1 cellular context compared by ENCODE assay signal in genomic region chr2:215452725-215453124, GRCh38.
TF ChIP-seq lines count a peak whose summit lies in the region.

No MANE protein-coding gene starts in this region.

TF ChIP-seq in GM12878, 131 proteins besides CTCF, POLR2A, EP300 and RAD21 (continued from another document):
- TF ChIP-seq ZNF687 (IDR thresholded peaks at IDR 0.05) (no peak), BCL3 (IDR thresholded peaks at IDR 0.05; ENCODE audit: borderline replicate concordance, insufficient read depth, low read depth, low read length, poor library complexity, severe bottlenecking) (no peak), FOS (IDR thresholded peaks at IDR 0.05; ENCODE audit: borderline replicate concordance, extremely low read depth, insufficient read length) (no peak), SREBF1 (IDR thresholded peaks at IDR 0.05; ENCODE audit: low read length) (no peak), SPI1 (IDR thresholded peaks at IDR 0.05; ENCODE audit: borderline replicate concordance, insufficient read depth, low read depth, low read length) (no peak), MEF2A (IDR thresholded peaks at IDR 0.05; ENCODE audit: insufficient read depth, low read depth, low read length) (no peak)
